ENCODE assay signal across 1 cellular context in genomic region chr10:102462512-102463054, GRCh38.
A peak's percentile ranks its signal among the peaks of the same experiment; 100 is the strongest.
TF ChIP-seq lines count a peak whose summit lies in the region.

No MANE protein-coding gene starts in this region.

TF ChIP-seq in K562, 482 proteins besides CTCF, POLR2A, EP300 and RAD21:
- TF ChIP-seq NR1H2 (CRISPR knock-in tag; IDR thresholded peaks at IDR 0.05) (0 out of 2 replicates have a peak, but pooled peaks have one; percentile 38), DACH1 (IDR thresholded peaks at IDR 0.05; ENCODE audit: partially characterized antibody) (no peak), TGIF2 (CRISPR knock-in tag; IDR thresholded peaks at IDR 0.05) (no peak), SP1 (CRISPR knock-in tag; IDR thresholded peaks at IDR 0.05) (no peak)
TF ChIP-seq in K562: peak in this region for 1.
